In the genomic region with DNA sequence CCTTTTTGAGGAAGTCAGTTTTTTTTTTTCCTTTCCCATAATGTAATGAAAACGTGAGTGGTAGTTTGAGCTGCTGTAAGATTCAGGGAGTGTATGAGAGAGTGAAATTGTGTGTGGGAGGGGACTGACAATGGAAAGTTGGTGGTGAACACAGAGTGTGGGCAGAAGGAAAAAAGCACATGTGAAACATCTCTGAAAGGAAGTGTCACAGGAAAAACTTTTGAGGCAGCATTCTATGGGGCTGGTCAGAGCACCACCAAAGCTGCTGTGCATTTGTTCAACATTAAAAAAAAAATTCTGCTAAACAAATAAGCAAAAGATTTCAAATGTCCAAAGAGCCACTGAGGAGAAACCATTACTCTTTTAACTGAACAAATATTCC, we compare ENCODE assay signal across 8 cellular contexts.
A peak's percentile ranks its signal among the peaks of the same experiment; 100 is the strongest.
DNase-seq lines count a peak whose midpoint lies in the region; ATAC-seq and TF ChIP-seq lines count a peak whose summit lies in the region.

No MANE protein-coding gene starts in this region.

- H3K4me3 ChIP-seq in fibroblast of mammary gland (ENCODE audit: control insufficient read depth, low read depth, low read length): no peak overlapping the region

- no peaks in the 10 kb centered on the region for H3K9me3 Mint-ChIP-seq in stimulated activated effector memory CD8-positive, alpha-beta T cell treated with anti-CD3 and anti-CD28 coated beads, Interleukin-12 subunit alpha, Interleukin-12 subunit beta, amount 100 ng/mL, for 72 hours

- H3K27ac Mint-ChIP-seq in stimulated activated effector memory CD8-positive, alpha-beta T cell treated with anti-CD3 and anti-CD28 coated beads, Interleukin-12 subunit alpha, Interleukin-12 subunit beta, amount 100 ng/mL, for 72 hours: peak overlapping the region; percentile 8

- H3K36me3 Mint-ChIP-seq in stimulated activated effector memory CD8-positive, alpha-beta T cell treated with anti-CD3 and anti-CD28 coated beads, Interleukin-12 subunit alpha, Interleukin-12 subunit beta, amount 100 ng/mL, for 72 hours: no peaks in the 10 kb centered on the region

- ATAC-seq in GM18858 (IDR thresholded peaks at IDR 0.05; ENCODE audit: unreplicated experiment) (peak; percentile 50), HG02678 (IDR thresholded peaks at IDR 0.05; ENCODE audit: unreplicated experiment) (peak; percentile 41), SK-N-SH treated with all-trans-retinoic acid at 6 μM for 48 hours (peak; percentile 69), HG03159 (IDR thresholded peaks at IDR 0.05; ENCODE audit: unreplicated experiment) (no peak)
- ATAC-seq in stimulated activated effector memory CD8-positive, alpha-beta T cell treated with anti-CD3 and anti-CD28 coated beads, Interleukin-12 subunit alpha, Interleukin-12 subunit beta, amount 100 ng/mL, for 72 hours: peak; percentile 76

- H3K4me3 Mint-ChIP-seq in stimulated activated effector memory CD8-positive, alpha-beta T cell treated with anti-CD3 and anti-CD28 coated beads, Interleukin-12 subunit alpha, Interleukin-12 subunit beta, amount 100 ng/mL, for 72 hours: peak overlapping the region; percentile 34

- DNase-seq in fibroblast of mammary gland (ENCODE audit: low read depth) (peak; percentile 77), RKO (ENCODE audit: low spot score) (no peak), NCI-H748 (lab: John Stamatoyannopoulos, UW; ENCODE audit: unreplicated experiment) (no peak)
- peak in 1 of 2 donors; percentile 63 for DNase-seq in stimulated activated effector memory CD8-positive, alpha-beta T cell treated with anti-CD3 and anti-CD28 coated beads, Interleukin-12 subunit alpha, Interleukin-12 subunit beta, amount 100 ng/mL, for 72 hours (ENCODE audit: low spot score in 2 of 2)

- H3K4me1 Mint-ChIP-seq in stimulated activated effector memory CD8-positive, alpha-beta T cell treated with anti-CD3 and anti-CD28 coated beads, Interleukin-12 subunit alpha, Interleukin-12 subunit beta, amount 100 ng/mL, for 72 hours: peaks cover 60% of the 10 kb centered on the region

- TF ChIP-seq CTCF in fibroblast of mammary gland (conservative IDR thresholded peaks at IDR 0.05; ENCODE audit: control insufficient read depth, insufficient read depth, low read depth, low read length): no peak

TF ChIP-seq in SK-N-SH treated with all-trans-retinoic acid at 6 μM for 48 hours, 23 proteins besides CTCF, POLR2A, EP300 and RAD21:
- TF ChIP-seq PPARA (CRISPR knock-in tag; IDR thresholded peaks at IDR 0.05; ENCODE audit: borderline replicate concordance): no peak
- TF ChIP-seq ISL1 (CRISPR knock-in tag; IDR thresholded peaks at IDR 0.05): peak; percentile 35; the same call in 1 of the 2 replicates
